ENCODE assay signal across 19 cellular contexts in the genomic region with DNA sequence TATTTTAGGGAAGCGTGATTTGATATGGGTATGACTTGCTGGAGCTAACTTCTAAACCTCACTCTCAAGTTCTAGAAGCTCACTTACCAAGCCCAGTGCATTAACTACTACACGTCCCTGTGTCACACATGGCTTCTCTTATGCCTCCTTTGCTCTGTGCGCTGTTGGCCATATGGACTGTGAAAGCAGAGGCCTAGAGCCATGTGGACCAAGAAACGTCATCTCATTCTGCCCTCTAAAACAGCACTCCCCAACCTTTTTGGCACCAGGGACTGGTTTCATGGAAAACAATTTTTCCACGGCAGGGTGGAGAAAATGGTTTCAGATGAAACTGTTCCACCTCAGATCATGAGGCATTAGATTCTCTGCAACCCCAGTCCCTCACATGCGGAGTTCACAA. TPM values are rescaled to one million over a fixed set of nuclear protein-coding genes. Genes with fewer than 3 reads are reported as not detected.
DNase-seq lines count a peak whose midpoint lies in the region; ATAC-seq and TF ChIP-seq lines count a peak whose summit lies in the region.
"Had no signal": no experiment of that assay in that cellular context is flagged by ENCODE, and none has a peak within 500 bp of the region (broad histone marks: within the 10 kb centered on the region; RNA-seq: fewer than 3 reads in every experiment).

No MANE protein-coding gene starts in this region.

- TF ChIP-seq POLR2A in heart left ventricle (IDR thresholded peaks at IDR 0.05) = no peak

- no peaks in the 10 kb centered on the region for H3K9me3 Mint-ChIP-seq in activated T-helper 17 cell treated with anti-CD3 and anti-CD28 coated beads, Interleukin-2, amount 50 U/mL, for 72 hours
- no peaks in the 10 kb centered on the region for H3K9me3 Mint-ChIP-seq in endothelial cell (ENCODE audit: unreplicated experiment)
- H3K9me3 Mint-ChIP-seq: CD4-positive, alpha-beta memory T cell had no signal

- H3K4me3 ChIP-seq in left ventricle myocardium inferior (no peak overlapping the region), heart left ventricle (no peak overlapping the region), mucosa of descending colon (no peak overlapping the region)
- H3K4me3 ChIP-seq: GM23248 had no signal

- no peaks in the 10 kb centered on the region for H3K4me1 Mint-ChIP-seq in activated T-helper 17 cell treated with anti-CD3 and anti-CD28 coated beads, Interleukin-2, amount 50 U/mL, for 72 hours
- peaks cover 14% of the 10 kb centered on the region for H3K4me1 Mint-ChIP-seq in endothelial cell (ENCODE audit: unreplicated experiment)

- H3K27me3 ChIP-seq in left ventricle myocardium inferior (ENCODE audit: low read depth) = no peaks in the 10 kb centered on the region
- H3K27me3 ChIP-seq in heart left ventricle = no peaks in the 10 kb centered on the region

- H3K4me3 Mint-ChIP-seq in activated T-helper 17 cell treated with anti-CD3 and anti-CD28 coated beads, Interleukin-2, amount 50 U/mL, for 72 hours = no peak overlapping the region
- no peak overlapping the region for H3K4me3 Mint-ChIP-seq in endothelial cell (ENCODE audit: unreplicated experiment)
- H3K4me3 Mint-ChIP-seq: CD4-positive, alpha-beta memory T cell had no signal

- H3K36me3 Mint-ChIP-seq in activated T-helper 17 cell treated with anti-CD3 and anti-CD28 coated beads, Interleukin-2, amount 50 U/mL, for 72 hours (ENCODE audit: low read depth) = peaks cover 100% of the 10 kb centered on the region
- peaks cover 41% of the 10 kb centered on the region for H3K36me3 Mint-ChIP-seq in endothelial cell (ENCODE audit: low read depth, unreplicated experiment)

- H3K36me3 ChIP-seq in left ventricle myocardium inferior (peaks cover 98% of the 10 kb centered on the region), heart left ventricle (peaks cover 3 to 100% (median 99%) of the 10 kb centered on the region in 9 donors), mucosa of descending colon (ENCODE audit: low read depth) (no peaks in the 10 kb centered on the region)

- DNase-seq in left ventricle myocardium inferior (no peak), heart left ventricle (no peak), endothelial cell (ENCODE audit: low spot score) (no peak), mucosa of descending colon (no peak), Ammon's horn (ENCODE audit: low spot score) (no peak)
- DNase-seq: Calu3; CD4-positive, alpha-beta memory T cell; COR-L47; DMS53; DMS79 treated with DMSO at 0.1 percent for 48 hours; GM23248; H7; HCEC 1CT had no signal

- H3K27ac ChIP-seq in left ventricle myocardium inferior (replicated peaks) (peak overlapping the region; percentile 84), heart left ventricle (no peak overlapping the region)
- H3K27ac ChIP-seq: 22Rv1, GM23248 had no signal

- no peaks in the 10 kb centered on the region for H3K27me3 Mint-ChIP-seq in activated T-helper 17 cell treated with anti-CD3 and anti-CD28 coated beads, Interleukin-2, amount 50 U/mL, for 72 hours
- peaks cover 1% of the 10 kb centered on the region for H3K27me3 Mint-ChIP-seq in endothelial cell (ENCODE audit: unreplicated experiment)
- H3K27me3 Mint-ChIP-seq: CD4-positive, alpha-beta memory T cell had no signal

- peaks cover 54% of the 10 kb centered on the region for H3K4me1 ChIP-seq in left ventricle myocardium inferior
- H3K4me1 ChIP-seq in heart left ventricle = peaks cover 0 to 19% (median 3%) of the 10 kb centered on the region in 12 donors
- no peaks in the 10 kb centered on the region for H3K4me1 ChIP-seq in mucosa of descending colon (ENCODE audit: low read depth)

- WGBS in heart left ventricle, 4 donors = 76 to 88% (median 79%) methylated on average over 6 of the region's 6 CpGs

- intact Hi-C loops in left ventricle myocardium inferior (cut with micrococcal nuclease) = no loop called here
- intact Hi-C loops in heart left ventricle (cut with DNase I) = no loop called here
- intact Hi-C loops in mucosa of descending colon (cut with DNase I, micrococcal nuclease) = no loop called here

- H3K27ac Mint-ChIP-seq in activated T-helper 17 cell treated with anti-CD3 and anti-CD28 coated beads, Interleukin-2, amount 50 U/mL, for 72 hours = peak overlapping the region; percentile 38
- H3K27ac Mint-ChIP-seq in endothelial cell (ENCODE audit: unreplicated experiment) = peak overlapping the region; percentile 85

- no peak for TF ChIP-seq CTCF in left ventricle myocardium inferior (IDR thresholded peaks at IDR 0.05; ENCODE audit: borderline replicate concordance)
- no peak for TF ChIP-seq CTCF in heart left ventricle (IDR thresholded peaks at IDR 0.05)
- TF ChIP-seq CTCF in endothelial cell (IDR thresholded peaks at IDR 0.05; ENCODE audit: unreplicated experiment) = no peak
- no peak for TF ChIP-seq CTCF in mucosa of descending colon (IDR thresholded peaks at IDR 0.05)

- no peaks in the 10 kb centered on the region for H3K9me3 ChIP-seq in left ventricle myocardium inferior (replicated peaks)
- no peaks in the 10 kb centered on the region for H3K9me3 ChIP-seq in heart left ventricle
- no peaks in the 10 kb centered on the region for H3K9me3 ChIP-seq in mucosa of descending colon

- ATAC-seq in heart left ventricle (no peak), mucosa of descending colon (no peak), HG03280 (IDR thresholded peaks at IDR 0.05; ENCODE audit: unreplicated experiment) (no peak)
- no peak for ATAC-seq in activated T-helper 17 cell treated with anti-CD3 and anti-CD28 coated beads, Interleukin-2, amount 50 U/mL, for 72 hours (replicated peaks)

RNA-seq across cellular contexts. Expression of gene MTMR14, which starts 11.7 kb away (rescaled TPM):
- total RNA-seq in left ventricle myocardium inferior (42.3 TPM), heart left ventricle (10 to 100 TPM; 31.6 to 93.7 (median 46.3) TPM), endothelial cell (ENCODE audit: unreplicated experiment) (65.0 TPM), mucosa of descending colon (10 to 100 TPM; 35.3 to 43.3 (median 36.5) TPM)
- 10 to 100 TPM; 34.1 to 37.7 TPM for polyA plus RNA-seq in heart left ventricle
- 10 to 100 TPM; 49.7 to 54.8 TPM for total RNA-seq in activated T-helper 17 cell treated with anti-CD3 and anti-CD28 coated beads, Interleukin-2, amount 50 U/mL, for 72 hours

RNA-seq across cellular contexts. Expression of gene CPNE9, which starts 42.7 kb away (rescaled TPM):
- 0.16 TPM for total RNA-seq in left ventricle myocardium inferior
- total RNA-seq in heart left ventricle = not detected
- polyA plus RNA-seq in heart left ventricle = under 1 TPM in 1 of 2 donors, not detected in 1; 0.04 TPM
- under 1 TPM; 0.32 to 0.54 TPM for total RNA-seq in activated T-helper 17 cell treated with anti-CD3 and anti-CD28 coated beads, Interleukin-2, amount 50 U/mL, for 72 hours
- 0.31 TPM for total RNA-seq in endothelial cell (ENCODE audit: unreplicated experiment)
- under 1 TPM in 1 of 3 donors, not detected in 2; 0.70 TPM for total RNA-seq in mucosa of descending colon
- total RNA-seq: Calu3, Daoy, GM23248 had no signal
- polyA plus RNA-seq: AG04450; BJ; CD4-positive, alpha-beta memory T cell; GM23248 had no signal
